17 cellular contexts compared by ENCODE assay signal in the genomic region with DNA sequence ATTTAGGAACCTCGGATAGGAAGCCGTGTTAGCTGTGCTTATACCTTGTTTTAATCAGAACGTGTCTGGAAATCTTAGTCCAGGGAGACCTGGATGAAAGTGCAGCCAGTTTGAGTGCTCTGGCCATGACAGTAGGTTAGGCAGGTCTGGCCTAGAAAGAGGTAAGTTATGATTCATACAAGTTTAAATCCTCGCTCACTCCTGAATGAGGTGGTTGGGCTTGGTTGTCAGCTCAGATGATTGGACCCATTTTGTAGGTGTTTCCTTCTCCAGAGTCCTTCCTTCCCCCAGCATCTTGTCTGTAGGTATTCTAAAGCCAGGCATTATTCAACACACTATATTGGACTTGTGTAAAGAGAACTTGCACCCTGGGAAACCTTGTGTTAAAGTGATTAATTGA.
DNase-seq lines count a peak whose midpoint lies in the region; ATAC-seq, FAIRE-seq and TF ChIP-seq lines count a peak whose summit lies in the region.
"Had no signal": no experiment of that assay in that cellular context is flagged by ENCODE, and none has a peak within 500 bp of the region (broad histone marks: within the 10 kb centered on the region; RNA-seq: fewer than 3 reads in every experiment).

No MANE protein-coding gene starts in this region.

- FAIRE-seq in K562 (lab: Jason Lieb, UNC) = no peak
- no peak for FAIRE-seq in kidney (lab: Jason Lieb, UNC)
- FAIRE-seq: A204.1 had no signal

- H3K27ac ChIP-seq in left ventricle myocardium inferior (replicated peaks) (no peak overlapping the region), K562 (ENCODE audit: extremely low read depth, low read depth, low read length) (no peak overlapping the region), kidney (ENCODE audit: low read depth in 2 of 2, low read length in 2 of 2) (peak overlapping the region; percentile 60 to 70), smooth muscle cell (ENCODE audit: low read depth) (no peak overlapping the region)
- H3K27ac ChIP-seq: GM23248, HL-60 had no signal

- no peak overlapping the region for H3K4me3 Mint-ChIP-seq in mesothelial cell of epicardium

- H3K4me3 ChIP-seq in left ventricle myocardium inferior = peak overlapping the region; percentile 1
- H3K4me3 ChIP-seq in K562 = no peak overlapping the region
- no peak overlapping the region for H3K4me3 ChIP-seq in kidney (ENCODE audit: low read length in 2 of 2)
- H3K4me3 ChIP-seq in smooth muscle cell = no peak overlapping the region
- H3K4me3 ChIP-seq: GM23248 had no signal

- 1% methylated on average over 4 of the region's 4 CpGs for WGBS in K562 (ENCODE audit: insufficient coverage, low coverage, missing lambda C conversion rate)
- WGBS in smooth muscle cell (ENCODE audit: low lambda C conversion rate) = 91% methylated on average over 4 of the region's 4 CpGs

- H2AFZ ChIP-seq in K562 (ENCODE audit: low read depth, low read length) (no peak overlapping the region), smooth muscle cell (ENCODE audit: low read depth) (no peak overlapping the region)
- H2AFZ ChIP-seq: GM23248 had no signal

- no peak for TF ChIP-seq RAD21 in K562 (CRISPR knock-in tag; conservative IDR thresholded peaks at IDR 0.05 in 1 of 2, IDR thresholded peaks at IDR 0.05 in 1 of 2)

- H3F3A ChIP-seq in smooth muscle cell (ENCODE audit: low read depth) = peaks cover 4% of the 10 kb centered on the region

- H3K27me3 Mint-ChIP-seq in mesothelial cell of epicardium (ENCODE audit: low read depth) = no peaks in the 10 kb centered on the region
- H3K27me3 Mint-ChIP-seq: CD4-positive, CD25-positive, alpha-beta regulatory T cell had no signal

- no peaks in the 10 kb centered on the region for H3K36me3 ChIP-seq in left ventricle myocardium inferior
- no peaks in the 10 kb centered on the region for H3K36me3 ChIP-seq in K562 (ENCODE audit: control insufficient read depth, insufficient read depth, low read length)
- no peaks in the 10 kb centered on the region for H3K36me3 ChIP-seq in kidney (ENCODE audit: control insufficient read depth in 1 of 2, insufficient read depth in 2 of 2, low read length in 2 of 2)
- no peaks in the 10 kb centered on the region for H3K36me3 ChIP-seq in smooth muscle cell (ENCODE audit: low read depth)

- BruUV-seq in K562 (replicated peaks; lab: Mats Ljungman, UMichigan) = no TSS peak

- H3K4me1 Mint-ChIP-seq in mesothelial cell of epicardium = peaks cover 30% of the 10 kb centered on the region
- H3K4me1 Mint-ChIP-seq: CD4-positive, CD25-positive, alpha-beta regulatory T cell had no signal

- intact Hi-C loops in left ventricle myocardium inferior (cut with micrococcal nuclease) = no loop called here
- intact Hi-C loops in cardiac septum (cut with DNase I) = loop anchor here (5.0 kb wide), 1 partner anchor 87 kb away; no protein-coding TSS in a partner anchor
- intact Hi-C loops in K562 (cut with micrococcal nuclease) = no loop called here
- intact Hi-C loops in kidney (cut with DNase I) = no loop called here

- H3K9me3 ChIP-seq in left ventricle myocardium inferior (replicated peaks) (no peaks in the 10 kb centered on the region), K562 (replicated peaks; ENCODE audit: control insufficient read depth, insufficient read depth, low read depth, low read length) (no peaks in the 10 kb centered on the region), kidney (ENCODE audit: control insufficient read depth in 1 of 2, low read length in 2 of 2) (no peaks in the 10 kb centered on the region), smooth muscle cell (replicated peaks; ENCODE audit: low read depth) (no peaks in the 10 kb centered on the region)

- in situ Hi-C loops in K562 (cut with MboI) = no loop called here

- POLR2A ChIA-PET in K562 (lab: Yijun Ruan, JAX) = interaction anchor here (1.7 kb wide), 1 partner anchor 21 kb away, joined by 4 read pairs; no protein-coding TSS in a partner anchor

- no peaks in the 10 kb centered on the region for H3K27me3 ChIP-seq in left ventricle myocardium inferior (ENCODE audit: low read depth)
- no peaks in the 10 kb centered on the region; a peak in 1 of 5 replicates for H3K27me3 ChIP-seq in K562 (ENCODE audit: control insufficient read depth in 2 of 2, insufficient read depth in 2 of 2, low read length in 2 of 2)
- no peaks in the 10 kb centered on the region for H3K27me3 ChIP-seq in smooth muscle cell (ENCODE audit: low read depth)

- H3K9me3 Mint-ChIP-seq in mesothelial cell of epicardium = no peaks in the 10 kb centered on the region

- TF ChIP-seq POLR2A in K562 (conservative IDR thresholded peaks at IDR 0.05) = no peak

- no peak overlapping the region for H3K27ac Mint-ChIP-seq in mesothelial cell of epicardium
- H3K27ac Mint-ChIP-seq: CD4-positive, CD25-positive, alpha-beta regulatory T cell had no signal

- CTCF ChIA-PET in K562 (lab: Yijun Ruan, JAX; ENCODE audit: low intra/inter-chr PET ratio) = no interaction called here

- H4K20me1 ChIP-seq in K562 (replicated peaks; ENCODE audit: control insufficient read depth, insufficient read depth, low read length) (peaks cover 5% of the 10 kb centered on the region; the same call in 1 of the 2 replicates), smooth muscle cell (ENCODE audit: low read depth) (no peaks in the 10 kb centered on the region)

- H3K4me1 ChIP-seq in left ventricle myocardium inferior = peaks cover 22% of the 10 kb centered on the region
- H3K4me1 ChIP-seq in K562 (replicated peaks in 1 of 2; ENCODE audit: control insufficient read depth in 2 of 2, insufficient read depth in 2 of 2, low read length in 2 of 2) = peaks cover 3 to 26% of the 10 kb centered on the region in 2 experiments; a peak in 3 of 5 replicates
- peaks cover 38 to 52% of the 10 kb centered on the region in 2 donors for H3K4me1 ChIP-seq in kidney (ENCODE audit: control insufficient read depth in 1 of 2, insufficient read depth in 1 of 2, low read depth in 1 of 2, low read length in 2 of 2)
- H3K4me1 ChIP-seq in smooth muscle cell (ENCODE audit: low read depth) = peaks cover 24% of the 10 kb centered on the region

- H3K9me1 ChIP-seq in K562 (ENCODE audit: control insufficient read depth, insufficient read depth, low read length) = no peaks in the 10 kb centered on the region

- DNase-seq in left ventricle myocardium inferior (no peak), cardiac septum (ENCODE audit: low spot score) (no peak), K562 (ENCODE audit: extremely low read depth in 1 of 4, low spot score in 3 of 4) (peak in 1 of 4 experiments; percentile 3), kidney (no peak), smooth muscle cell (lab: John Stamatoyannopoulos, UW; ENCODE audit: unreplicated experiment) (no peak), AML-193 (lab: John Stamatoyannopoulos, UW) (no peak), mesothelial cell of epicardium (ENCODE audit: low spot score in 2 of 2, unreplicated experiment in 2 of 2) (no peak)
- DNase-seq: CD4-positive, CD25-positive, alpha-beta regulatory T cell; GDM1; GM23248; KBM-7; NCI-H1048; NCI-H774 had no signal

- no peak overlapping the region for H3K9ac ChIP-seq in K562 (ENCODE audit: insufficient read depth in 1 of 2, low read depth in 2 of 2, low read length in 2 of 2)
- no peak overlapping the region for H3K9ac ChIP-seq in kidney (ENCODE audit: low read length in 2 of 2)
- no peak overlapping the region for H3K9ac ChIP-seq in smooth muscle cell (ENCODE audit: low read depth)
- H3K9ac ChIP-seq: GM23248 had no signal

- no peaks in the 10 kb centered on the region for H3K79me2 ChIP-seq in K562 (ENCODE audit: control insufficient read depth, insufficient read depth, low read length)
- H3K79me2 ChIP-seq in smooth muscle cell (ENCODE audit: low read depth) = no peaks in the 10 kb centered on the region

- TF ChIP-seq CTCF in left ventricle myocardium inferior (IDR thresholded peaks at IDR 0.05; ENCODE audit: borderline replicate concordance) = no peak
- TF ChIP-seq CTCF in K562 (IDR thresholded peaks at IDR 0.05 in 2 of 3, conservative IDR thresholded peaks at IDR 0.05 in 1 of 3; ENCODE audit: insufficient read depth in 2 of 3, low read depth in 1 of 3, low read length in 3 of 3) = no peak
- TF ChIP-seq CTCF in kidney (IDR thresholded peaks at IDR 0.05; ENCODE audit: borderline replicate concordance, extremely low read depth, insufficient read depth) = no peak
- no peak for TF ChIP-seq CTCF in smooth muscle cell (IDR thresholded peaks at IDR 0.05; ENCODE audit: borderline replicate concordance, insufficient read depth, poor library complexity, severe bottlenecking)
- no peak for TF ChIP-seq CTCF in mesothelial cell of epicardium (IDR thresholded peaks at IDR 0.05; ENCODE audit: unreplicated experiment)

- 0 out of 2 replicates have a peak overlapping the region, but pooled peaks have one; percentile 8 for H3K4me2 ChIP-seq in K562 (ENCODE audit: insufficient read depth, low read length)
- peak overlapping the region; percentile 18 for H3K4me2 ChIP-seq in smooth muscle cell

- peaks cover 19% of the 10 kb centered on the region for H3K36me3 Mint-ChIP-seq in mesothelial cell of epicardium
- H3K36me3 Mint-ChIP-seq: CD4-positive, CD25-positive, alpha-beta regulatory T cell had no signal

- ATAC-seq in K562 (no peak; the same call in 2 of the 3 replicates), GM18867 (IDR thresholded peaks at IDR 0.05; ENCODE audit: unreplicated experiment) (no peak)
- ATAC-seq: HCT116 had no signal

- no peak for TF ChIP-seq EP300 in K562 (IDR thresholded peaks at IDR 0.05; ENCODE audit: low read length)

TF ChIP-seq in K562, 482 proteins besides CTCF, POLR2A, EP300 and RAD21 (continues in another document):
- TF ChIP-seq MAFF (IDR thresholded peaks at IDR 0.05; ENCODE audit: low read length) (no peak), HMGN3 (IDR thresholded peaks at IDR 0.05; ENCODE audit: borderline replicate concordance, extremely low read depth, insufficient read length, low read depth, low read length) (no peak), CBX3 (IDR thresholded peaks at IDR 0.05; ENCODE audit: borderline replicate concordance in 1 of 2, low read length in 2 of 2) (no peak), EGR1 (conservative IDR thresholded peaks at IDR 0.05) (no peak)

Comparison
In these comparisons a context has a peak if more than half of its experiments do, and no peak if none do; other contexts are left out.
1. H3K27ac ChIP-seq: peak in kidney (2 of 2); none in left ventricle myocardium inferior (single experiment), K562 (single experiment) and smooth muscle cell (single experiment).